ENCODE assay signal across 1 cellular context in genomic region chr5:150758210-150758533, GRCh38.
TF ChIP-seq lines count a peak whose summit lies in the region.

No MANE protein-coding gene starts in this region.

TF ChIP-seq in HepG2, 621 proteins besides CTCF, POLR2A, EP300 and RAD21 (continued from another document and continues in another):
- TF ChIP-seq ZNF644 (CRISPR knock-in tag; IDR thresholded peaks at IDR 0.05; ENCODE audit: low read depth) (no peak), ZBTB8A (CRISPR knock-in tag; IDR thresholded peaks at IDR 0.05; ENCODE audit: borderline replicate concordance, low read depth) (no peak), NBN (conservative IDR thresholded peaks at IDR 0.05) (no peak), KAT2B (IDR thresholded peaks at IDR 0.05; ENCODE audit: borderline replicate concordance, low read depth, low read length) (no peak), ZNF235 (CRISPR knock-in tag; IDR thresholded peaks at IDR 0.05; ENCODE audit: borderline replicate concordance) (no peak), ZNF263 (CRISPR knock-in tag; IDR thresholded peaks at IDR 0.05) (no peak), PHF8 (CRISPR knock-in tag; IDR thresholded peaks at IDR 0.05) (peak; percentile 65; the same call in 1 of the 2 replicates), ZNF296 (CRISPR knock-in tag; conservative IDR thresholded peaks at IDR 0.05) (no peak), KDM5A (IDR thresholded peaks at IDR 0.05; ENCODE audit: borderline replicate concordance, low read length) (peak; percentile 68), RNF219 (CRISPR knock-in tag; IDR thresholded peaks at IDR 0.05) (0 out of 2 replicates have a peak, but pooled peaks have one; percentile 34), SOX13 (IDR thresholded peaks at IDR 0.05) (no peak), SOX13 (CRISPR knock-in tag; conservative IDR thresholded peaks at IDR 0.05 in 1 of 2, IDR thresholded peaks at IDR 0.05 in 1 of 2) (0 out of 4 replicates have a peak, but pooled peaks of 1 of the 2 experiments have one; percentile 8), TBX3 (IDR thresholded peaks at IDR 0.05; ENCODE audit: borderline replicate concordance) (no peak), IRX3 (CRISPR knock-in tag; IDR thresholded peaks at IDR 0.05; ENCODE audit: borderline replicate concordance, low read depth) (no peak), HIVEP1 (CRISPR knock-in tag; IDR thresholded peaks at IDR 0.05) (no peak), SIX4 (CRISPR knock-in tag; IDR thresholded peaks at IDR 0.05) (no peak), ATF1 (CRISPR knock-in tag; IDR thresholded peaks at IDR 0.05) (no peak), RXRB (CRISPR knock-in tag; IDR thresholded peaks at IDR 0.05; ENCODE audit: borderline replicate concordance) (no peak), ZNF136 (CRISPR knock-in tag; IDR thresholded peaks at IDR 0.05; ENCODE audit: low read depth) (no peak), ARID3A (IDR thresholded peaks at IDR 0.05; ENCODE audit: low read depth, low read length) (no peak), KMT2A (CRISPR knock-in tag; IDR thresholded peaks at IDR 0.05) (peak; percentile 59; the same call in 1 of the 2 replicates), ZNF256 (CRISPR knock-in tag; conservative IDR thresholded peaks at IDR 0.05) (no peak), ZBTB7A (CRISPR knock-in tag; IDR thresholded peaks at IDR 0.05) (no peak), RCOR2 (CRISPR knock-in tag; IDR thresholded peaks at IDR 0.05) (no peak), ZNF101 (CRISPR knock-in tag; IDR thresholded peaks at IDR 0.05; ENCODE audit: borderline replicate concordance, low read depth) (no peak), MXI1 (IDR thresholded peaks at IDR 0.05; ENCODE audit: borderline replicate concordance, low read depth, low read length) (no peak), REST (IDR thresholded peaks at IDR 0.05; ENCODE audit: borderline replicate concordance in 1 of 2, low read depth in 1 of 2, low read length in 2 of 2) (no peak), FOXC1 (CRISPR knock-in tag; IDR thresholded peaks at IDR 0.05; ENCODE audit: borderline replicate concordance) (no peak; the same call in 1 of the 2 replicates), ZNF282 (IDR thresholded peaks at IDR 0.05; ENCODE audit: partially characterized antibody) (no peak), MBD4 (IDR thresholded peaks at IDR 0.05; ENCODE audit: borderline replicate concordance, low read length) (no peak), SRSF1 (optimal IDR thresholded peaks at IDR 0.05; ENCODE audit: low read depth, low read length) (no peak), HNF4A (CRISPR knock-in tag; IDR thresholded peaks at IDR 0.05) (no peak), HMG20B (CRISPR knock-in tag; conservative IDR thresholded peaks at IDR 0.05) (no peak), SNAPC2 (CRISPR knock-in tag; IDR thresholded peaks at IDR 0.05) (peak; percentile 70; the same call in 1 of the 2 replicates), ZNF615 (CRISPR knock-in tag; IDR thresholded peaks at IDR 0.05; ENCODE audit: borderline replicate concordance) (no peak; the same call in 1 of the 2 replicates), TRIM24 (CRISPR knock-in tag; IDR thresholded peaks at IDR 0.05) (no peak), ZNF589 (CRISPR knock-in tag; conservative IDR thresholded peaks at IDR 0.05) (no peak), MLX (CRISPR knock-in tag; IDR thresholded peaks at IDR 0.05) (no peak), BHLHE40 (IDR thresholded peaks at IDR 0.05; ENCODE audit: low read length) (no peak), HNF1A (IDR thresholded peaks at IDR 0.05; ENCODE audit: low read depth) (no peak), HNF1A (CRISPR knock-in tag; IDR thresholded peaks at IDR 0.05; ENCODE audit: borderline replicate concordance) (no peak), HNRNPL (IDR thresholded peaks at IDR 0.05; ENCODE audit: low read depth, low read length) (no peak)
- TF ChIP-seq, protein P1, sequence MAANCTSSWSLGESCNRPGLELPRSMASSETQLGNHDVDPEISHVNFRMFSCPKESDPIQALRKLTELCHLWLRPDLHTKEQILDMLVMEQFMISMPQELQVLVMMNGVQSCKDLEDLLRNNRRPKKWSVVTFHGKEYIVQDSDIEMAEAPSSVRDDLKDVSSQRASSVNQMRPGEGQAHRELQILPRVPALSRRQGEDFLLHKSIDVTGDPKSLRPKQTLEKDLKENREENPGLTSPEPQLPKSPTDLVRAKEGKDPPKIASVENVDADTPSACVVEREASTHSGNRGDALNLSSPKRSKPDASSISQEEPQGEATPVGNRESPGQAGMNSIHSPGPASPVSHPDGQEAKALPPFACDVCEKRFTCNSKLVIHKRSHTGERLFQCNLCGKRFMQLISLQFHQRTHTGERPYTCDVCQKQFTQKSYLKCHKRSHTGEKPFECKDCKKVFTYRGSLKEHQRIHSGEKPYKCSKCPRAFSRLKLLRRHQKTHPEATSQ (CRISPR knock-in tag; IDR thresholded peaks at IDR 0.05; ENCODE audit: borderline replicate concordance): no peak
- TF ChIP-seq, protein P2, sequence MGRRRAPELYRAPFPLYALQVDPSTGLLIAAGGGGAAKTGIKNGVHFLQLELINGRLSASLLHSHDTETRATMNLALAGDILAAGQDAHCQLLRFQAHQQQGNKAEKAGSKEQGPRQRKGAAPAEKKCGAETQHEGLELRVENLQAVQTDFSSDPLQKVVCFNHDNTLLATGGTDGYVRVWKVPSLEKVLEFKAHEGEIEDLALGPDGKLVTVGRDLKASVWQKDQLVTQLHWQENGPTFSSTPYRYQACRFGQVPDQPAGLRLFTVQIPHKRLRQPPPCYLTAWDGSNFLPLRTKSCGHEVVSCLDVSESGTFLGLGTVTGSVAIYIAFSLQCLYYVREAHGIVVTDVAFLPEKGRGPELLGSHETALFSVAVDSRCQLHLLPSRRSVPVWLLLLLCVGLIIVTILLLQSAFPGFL (CRISPR knock-in tag; IDR thresholded peaks at IDR 0.05): no peak
- TF ChIP-seq, protein P3, sequence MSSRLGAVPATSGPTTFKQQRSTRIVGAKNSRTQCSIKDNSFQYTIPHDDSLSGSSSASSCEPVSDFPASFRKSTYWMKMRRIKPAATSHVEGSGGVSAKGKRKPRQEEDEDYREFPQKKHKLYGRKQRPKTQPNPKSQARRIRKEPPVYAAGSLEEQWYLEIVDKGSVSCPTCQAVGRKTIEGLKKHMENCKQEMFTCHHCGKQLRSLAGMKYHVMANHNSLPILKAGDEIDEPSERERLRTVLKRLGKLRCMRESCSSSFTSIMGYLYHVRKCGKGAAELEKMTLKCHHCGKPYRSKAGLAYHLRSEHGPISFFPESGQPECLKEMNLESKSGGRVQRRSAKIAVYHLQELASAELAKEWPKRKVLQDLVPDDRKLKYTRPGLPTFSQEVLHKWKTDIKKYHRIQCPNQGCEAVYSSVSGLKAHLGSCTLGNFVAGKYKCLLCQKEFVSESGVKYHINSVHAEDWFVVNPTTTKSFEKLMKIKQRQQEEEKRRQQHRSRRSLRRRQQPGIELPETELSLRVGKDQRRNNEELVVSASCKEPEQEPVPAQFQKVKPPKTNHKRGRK (CRISPR knock-in tag; IDR thresholded peaks at IDR 0.05): no peak
- TF ChIP-seq, protein P4, sequence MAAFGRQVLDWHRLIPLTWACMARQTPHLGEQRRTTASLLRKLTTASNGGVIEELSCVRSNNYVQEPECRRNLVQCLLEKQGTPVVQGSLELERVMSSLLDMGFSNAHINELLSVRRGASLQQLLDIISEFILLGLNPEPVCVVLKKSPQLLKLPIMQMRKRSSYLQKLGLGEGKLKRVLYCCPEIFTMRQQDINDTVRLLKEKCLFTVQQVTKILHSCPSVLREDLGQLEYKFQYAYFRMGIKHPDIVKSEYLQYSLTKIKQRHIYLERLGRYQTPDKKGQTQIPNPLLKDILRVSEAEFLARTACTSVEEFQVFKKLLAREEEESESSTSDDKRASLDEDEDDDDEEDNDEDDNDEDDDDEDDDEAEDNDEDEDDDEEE (CRISPR knock-in tag; IDR thresholded peaks at IDR 0.05): no peak
- TF ChIP-seq, protein P5, sequence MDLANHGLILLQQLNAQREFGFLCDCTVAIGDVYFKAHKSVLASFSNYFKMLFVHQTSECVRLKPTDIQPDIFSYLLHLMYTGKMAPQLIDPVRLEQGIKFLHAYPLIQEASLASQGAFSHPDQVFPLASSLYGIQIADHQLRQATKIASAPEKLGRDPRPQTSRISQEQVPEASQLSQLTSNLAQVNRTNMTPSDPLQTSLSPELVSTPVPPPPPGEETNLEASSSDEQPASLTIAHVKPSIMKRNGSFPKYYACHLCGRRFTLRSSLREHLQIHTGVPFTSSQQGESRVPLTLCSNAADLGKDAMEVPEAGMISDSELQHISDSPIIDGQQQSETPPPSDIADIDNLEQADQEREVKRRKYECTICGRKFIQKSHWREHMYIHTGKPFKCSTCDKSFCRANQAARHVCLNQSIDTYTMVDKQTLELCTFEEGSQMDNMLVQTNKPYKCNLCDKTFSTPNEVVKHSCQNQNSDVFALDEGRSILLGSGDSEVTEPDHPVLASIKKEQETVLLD (CRISPR knock-in tag; IDR thresholded peaks at IDR 0.05; ENCODE audit: low read depth): no peak
